Comparison of ENCODE assay signal across 8 cellular contexts in the genomic region with DNA sequence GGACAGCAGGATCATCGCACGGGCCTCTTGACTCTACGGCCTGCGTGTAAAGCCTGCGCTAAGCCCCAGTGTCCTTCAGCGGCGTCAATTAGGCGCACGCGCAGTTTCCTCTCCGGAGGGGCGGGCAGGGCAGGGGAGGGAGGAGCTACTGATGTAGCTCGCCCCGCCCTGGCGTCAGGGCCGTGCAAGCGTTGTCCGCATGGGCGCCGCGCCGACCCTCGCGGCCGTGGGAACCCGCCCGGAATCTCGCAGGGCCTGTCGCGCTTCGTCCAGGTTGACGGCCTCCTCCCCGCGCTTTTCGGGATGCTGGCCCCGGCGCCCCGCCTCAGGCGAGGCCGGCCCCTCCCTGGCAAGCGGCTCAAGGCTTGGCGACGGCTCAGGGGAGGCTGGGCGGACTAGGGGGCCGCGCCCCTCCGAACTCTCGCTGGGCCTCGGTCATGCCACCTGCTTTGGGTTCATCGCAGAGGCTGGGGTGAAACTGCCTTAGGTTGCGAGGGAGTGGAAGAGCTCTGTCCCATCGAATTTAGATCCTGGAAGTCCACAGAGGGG.
DNase-seq lines count a peak whose midpoint lies in the region; ATAC-seq and TF ChIP-seq lines count a peak whose summit lies in the region.

No MANE protein-coding gene starts in this region.

- H3K36me3 ChIP-seq in Peyer's patch, result no peaks in the 10 kb centered on the region
- peaks cover 7% of the 10 kb centered on the region in 2 experiments for H3K36me3 ChIP-seq in trophoblast cell (ENCODE audit: control insufficient read depth in 1 of 2, insufficient read depth in 2 of 2, low read length in 2 of 2)
- H3K36me3 ChIP-seq in testis (ENCODE audit: low read depth, missing control alignments), result no peaks in the 10 kb centered on the region
- peaks cover 3% of the 10 kb centered on the region; the same call in 1 of the 2 replicates for H3K36me3 ChIP-seq in PC-9 (ENCODE audit: low read depth)

- H3K79me2 ChIP-seq in trophoblast cell (ENCODE audit: control insufficient read depth, insufficient read depth, low read length, poor library complexity) (no peaks in the 10 kb centered on the region), PC-9 (ENCODE audit: low read depth) (no peaks in the 10 kb centered on the region)

- TF ChIP-seq POLR2A in Peyer's patch (IDR thresholded peaks at IDR 0.05) (no peak), testis (IDR thresholded peaks at IDR 0.05) (no peak)

- H3K4ac ChIP-seq in trophoblast cell (ENCODE audit: low read depth, low read length), result no peak overlapping the region

- no peak overlapping the region for H2BK120ac ChIP-seq in trophoblast cell (ENCODE audit: insufficient read depth, low read length, poor library complexity)

- no peaks in the 10 kb centered on the region for H3K9me2 ChIP-seq in PC-9 (ENCODE audit: insufficient read depth)

- peak overlapping the region; percentile 59 for H3K4me3 Mint-ChIP-seq in activated naive CD8-positive, alpha-beta T cell treated with anti-CD3 and anti-CD28 coated beads for 36 hours

- H3K27me3 ChIP-seq in Peyer's patch (no peaks in the 10 kb centered on the region), trophoblast cell (ENCODE audit: insufficient read depth, low read length) (no peaks in the 10 kb centered on the region), testis (no peaks in the 10 kb centered on the region), PC-9 (ENCODE audit: insufficient read depth, low read depth) (no peaks in the 10 kb centered on the region)

- no CpG with 5 or more reads among the region's 52 CpGs for WGBS in trophoblast cell (ENCODE audit: extremely low coverage, insufficient coverage, insufficient read length)
- WGBS in testis, 2 donors, result 2 to 3% methylated on average over 14 to 52 of the region's 52 CpGs

- DNase-seq in Peyer's patch, result peak; percentile 58 to 88 (median 77)
- peak; percentile 74 for DNase-seq in activated naive CD8-positive, alpha-beta T cell treated with anti-CD3 and anti-CD28 coated beads for 36 hours
- peak; percentile 96 for DNase-seq in Right ventricle myocardium inferior (ENCODE audit: missing footprints)
- DNase-seq in trophoblast cell, result peak; percentile 79 to 91
- peak; percentile 94 for DNase-seq in testis
- DNase-seq in PC-9, result no peak

- peaks cover 12% of the 10 kb centered on the region for H3K4me1 Mint-ChIP-seq in activated naive CD8-positive, alpha-beta T cell treated with anti-CD3 and anti-CD28 coated beads for 36 hours

- H3K27me3 Mint-ChIP-seq in activated naive CD8-positive, alpha-beta T cell treated with anti-CD3 and anti-CD28 coated beads for 36 hours, result peaks cover 21% of the 10 kb centered on the region

- H3K9ac ChIP-seq in trophoblast cell (ENCODE audit: low read length), result no peak overlapping the region

- H2AFZ ChIP-seq in trophoblast cell (ENCODE audit: insufficient read depth, low read length, poor library complexity), result no peak overlapping the region
- no peak overlapping the region for H2AFZ ChIP-seq in PC-9

- no peak overlapping the region for H4K91ac ChIP-seq in trophoblast cell (ENCODE audit: low read depth, low read length)

- peak overlapping the region; percentile 38 for H3K27ac Mint-ChIP-seq in activated naive CD8-positive, alpha-beta T cell treated with anti-CD3 and anti-CD28 coated beads for 36 hours

- no peak for TF ChIP-seq CTCF in Peyer's patch (IDR thresholded peaks at IDR 0.05)
- no peak for TF ChIP-seq CTCF in testis (IDR thresholded peaks at IDR 0.05)
- TF ChIP-seq CTCF in PC-9 (conservative IDR thresholded peaks at IDR 0.05), result no peak

- H3K4me2 ChIP-seq in trophoblast cell (ENCODE audit: low read length), result peak overlapping the region; percentile 49
- H3K4me2 ChIP-seq in PC-9, result no peak overlapping the region

- no peak overlapping the region for H4K8ac ChIP-seq in trophoblast cell (ENCODE audit: low read depth, low read length)

- H3K36me3 Mint-ChIP-seq in activated naive CD8-positive, alpha-beta T cell treated with anti-CD3 and anti-CD28 coated beads for 36 hours, result peaks cover 3% of the 10 kb centered on the region

- H3F3A ChIP-seq in PC-9 (ENCODE audit: insufficient read depth, low read depth), result peaks cover 5% of the 10 kb centered on the region; the same call in 1 of the 2 replicates

- POLR2A ChIA-PET in PC-9 (lab: Charles Lee; ENCODE audit: unreplicated experiment), result no interaction called here

- no peak overlapping the region for H4K12ac ChIP-seq in trophoblast cell (ENCODE audit: low read depth, low read length)

- no peak overlapping the region for H2BK12ac ChIP-seq in trophoblast cell (ENCODE audit: low read length)

- peak overlapping the region; percentile 31 to 49 (median 42) for H3K4me3 ChIP-seq in Peyer's patch
- no peak overlapping the region for H3K4me3 ChIP-seq in trophoblast cell (ENCODE audit: low read depth, low read length)
- H3K4me3 ChIP-seq in testis, result peak overlapping the region; percentile 53 to 54
- H3K4me3 ChIP-seq in PC-9, result no peak overlapping the region

- H2AK5ac ChIP-seq in trophoblast cell (ENCODE audit: low read length), result no peak overlapping the region

- H3K23ac ChIP-seq in trophoblast cell (ENCODE audit: low read length), result no peak overlapping the region

- no peaks in the 10 kb centered on the region for H4K20me1 ChIP-seq in PC-9 (ENCODE audit: insufficient read depth)

- H2BK5ac ChIP-seq in trophoblast cell (ENCODE audit: low read depth, low read length, poor library complexity), result no peak overlapping the region

- no peak overlapping the region for H3K14ac ChIP-seq in trophoblast cell (ENCODE audit: low read length)

- CTCF ChIA-PET in PC-9 (lab: Charles Lee), result no interaction called here

- H3K4me1 ChIP-seq in Peyer's patch (peaks cover 0 to 24% (median 2%) of the 10 kb centered on the region in 4 donors), trophoblast cell (ENCODE audit: control insufficient read depth in 1 of 2, insufficient read depth in 2 of 2, low read length in 2 of 2) (no peaks in the 10 kb centered on the region), testis (peaks cover 75% of the 10 kb centered on the region), PC-9 (replicated peaks; ENCODE audit: insufficient read depth) (no peaks in the 10 kb centered on the region)

- H3K79me1 ChIP-seq in trophoblast cell (ENCODE audit: low read length), result no peaks in the 10 kb centered on the region

- ATAC-seq in GM18519 (IDR thresholded peaks at IDR 0.05; ENCODE audit: low FRiP score, unreplicated experiment), result peak; percentile 74
- ATAC-seq in HG03060 (IDR thresholded peaks at IDR 0.05; ENCODE audit: low read depth, unreplicated experiment), result peak; percentile 51
- peak; percentile 77 for ATAC-seq in Right ventricle myocardium inferior

- no TSS peak for BruUV-seq in PC-9 (replicated peaks; lab: Mats Ljungman, UMichigan)

- intact Hi-C loops in Right ventricle myocardium inferior (cut with DNase I) (loop anchor here (5.0 kb wide), 2 partner anchors 59 to 99 kb away; a partner anchor contains a TSS), testis (cut with DNase I; ENCODE audit: low total_unique reads) (no loop called here), PC-9 (cut with micrococcal nuclease; ENCODE audit: unreplicated experiment) (no loop called here)

- H3K27ac ChIP-seq in Peyer's patch (peak overlapping the region; percentile 64 to 86 (median 78)), trophoblast cell (ENCODE audit: low read depth, low read length) (no peak overlapping the region), testis (peak overlapping the region; percentile 69 to 95), PC-9 (no peak overlapping the region)

- no peaks in the 10 kb centered on the region for H3K9me3 Mint-ChIP-seq in activated naive CD8-positive, alpha-beta T cell treated with anti-CD3 and anti-CD28 coated beads for 36 hours

- no peaks in the 10 kb centered on the region for H3K9me3 ChIP-seq in Peyer's patch
- no peaks in the 10 kb centered on the region for H3K9me3 ChIP-seq in trophoblast cell (ENCODE audit: insufficient read depth, low read depth, low read length)
- H3K9me3 ChIP-seq in testis, result no peaks in the 10 kb centered on the region
- H3K9me3 ChIP-seq in PC-9 (ENCODE audit: insufficient read depth, low read depth), result no peaks in the 10 kb centered on the region

- H3K18ac ChIP-seq in trophoblast cell (ENCODE audit: low read length), result no peak overlapping the region

Comparison
In these comparisons a context has a peak if more than half of its experiments do, and no peak if none do; other contexts are left out.
1. DNase-seq: peak in Peyer's patch (3 of 3), activated naive CD8-positive, alpha-beta T cell treated with anti-CD3 and anti-CD28 coated beads for 36 hours (single experiment), Right ventricle myocardium inferior (single experiment), trophoblast cell (2 of 2) and testis (single experiment); none in PC-9 (0 of 2).
2. H3K27ac ChIP-seq: peak in Peyer's patch (4 of 4) and testis (2 of 2); none in trophoblast cell (single experiment) and PC-9 (single experiment).
3. H3K4me3 ChIP-seq: peak in Peyer's patch (4 of 4) and testis (2 of 2); none in trophoblast cell (single experiment) and PC-9 (single experiment).
4. Peak in every context shown above with its lines, with median percentiles within 50 percentile points of each other: ATAC-seq.